In genomic region chr4:153205757-153206156, GRCh38 we compare ENCODE assay signal across 2 cellular contexts.
A peak's percentile ranks its signal among the peaks of the same experiment; 100 is the strongest.
TF ChIP-seq lines count a peak whose summit lies in the region.

No MANE protein-coding gene starts in this region.

TF ChIP-seq in GM23338, 12 proteins besides CTCF, POLR2A, EP300 and RAD21:
- TF ChIP-seq ZNF462 (CRISPR knock-in tag; IDR thresholded peaks at IDR 0.05) (peak; percentile 65), NANOG (IDR thresholded peaks at IDR 0.05; ENCODE audit: borderline replicate concordance) (no peak)

TF ChIP-seq in H1, 55 proteins besides CTCF, POLR2A, EP300 and RAD21:
- TF ChIP-seq SP2 (IDR thresholded peaks at IDR 0.05; ENCODE audit: low read length) (no peak), MAX (IDR thresholded peaks at IDR 0.05) (no peak), TCF12 (IDR thresholded peaks at IDR 0.05; ENCODE audit: low read depth, low read length) (0 out of 2 replicates have a peak, but pooled peaks have one; percentile 26), SAP30 (IDR thresholded peaks at IDR 0.05; ENCODE audit: insufficient read depth, insufficient replicate concordance, low read length) (no peak), KDM5A (IDR thresholded peaks at IDR 0.05; ENCODE audit: low read length) (no peak), CREB1 (IDR thresholded peaks at IDR 0.05) (peak; percentile 26; the same call in 1 of the 2 replicates), EZH2 (IDR thresholded peaks at IDR 0.05; ENCODE audit: low read depth, low read length, severe bottlenecking) (no peak), ATF3 (IDR thresholded peaks at IDR 0.05; ENCODE audit: insufficient read depth, low read depth, low read length) (0 out of 2 replicates have a peak, but pooled peaks have one; percentile 37), RXRA (IDR thresholded peaks at IDR 0.05; ENCODE audit: insufficient read depth, low read depth, low read length) (peak; percentile 81; the same call in 1 of the 2 replicates), KDM1A (IDR thresholded peaks at IDR 0.05; ENCODE audit: borderline replicate concordance, low read length) (no peak), POLR2AphosphoS5 (IDR thresholded peaks at IDR 0.05; ENCODE audit: low read depth, low read length) (no peak; the same call in 1 of the 2 replicates), JUND (IDR thresholded peaks at IDR 0.05; ENCODE audit: low read length) (peak; percentile 97), BACH1 (IDR thresholded peaks at IDR 0.05; ENCODE audit: low read length) (no peak), SIX5 (IDR thresholded peaks at IDR 0.05; ENCODE audit: low read depth, low read length) (no peak), ASH2L (IDR thresholded peaks at IDR 0.05; ENCODE audit: low read length) (no peak), MAFK (IDR thresholded peaks at IDR 0.05; ENCODE audit: low read depth, low read length) (no peak), CBX8 (IDR thresholded peaks at IDR 0.05; ENCODE audit: borderline replicate concordance, low read depth, low read length) (no peak), SRF (IDR thresholded peaks at IDR 0.05; ENCODE audit: low read depth, low read length) (no peak), HDAC6 (IDR thresholded peaks at IDR 0.05; ENCODE audit: low read depth, low read length) (no peak), GABPA (IDR thresholded peaks at IDR 0.05; ENCODE audit: borderline replicate concordance, insufficient read depth, low read length) (no peak), FOSL1 (IDR thresholded peaks at IDR 0.05; ENCODE audit: insufficient read depth, low read depth, low read length) (peak; percentile 51; the same call in 1 of the 2 replicates)
TF ChIP-seq in H1: peak in this region for 6.
